In genomic region chr3:155334897-155335883, GRCh38 we compare ENCODE assay signal across 1 cellular context.
TF ChIP-seq lines count a peak whose summit lies in the region.

No MANE protein-coding gene starts in this region.

TF ChIP-seq in K562, 482 proteins besides CTCF, POLR2A, EP300 and RAD21 (continued from another document and continues in another):
- TF ChIP-seq DEAF1 (CRISPR knock-in tag; IDR thresholded peaks at IDR 0.05), result 0 out of 2 replicates have a peak, but pooled peaks have one; percentile 8
- peak; percentile 95 for TF ChIP-seq MGA (IDR thresholded peaks at IDR 0.05)
- TF ChIP-seq BACH1 (tag; IDR thresholded peaks at IDR 0.05), result peak; percentile 47; the same call in 1 of the 2 replicates
- TF ChIP-seq ZKSCAN8 (CRISPR knock-in tag; IDR thresholded peaks at IDR 0.05), result peak; percentile 22; the same call in 1 of the 2 replicates
- no peak for TF ChIP-seq TFAP4 (CRISPR knock-in tag; IDR thresholded peaks at IDR 0.05; ENCODE audit: borderline replicate concordance)
- no peak for TF ChIP-seq CREBBP (IDR thresholded peaks at IDR 0.05; ENCODE audit: low read depth, low read length)
- TF ChIP-seq AFF1 (IDR thresholded peaks at IDR 0.05; ENCODE audit: low read depth in 1 of 2, partially characterized antibody in 2 of 2), result peak; percentile 26 to 42
- no peak for TF ChIP-seq ZNF449 (CRISPR knock-in tag; IDR thresholded peaks at IDR 0.05)
- TF ChIP-seq ZNF175 (CRISPR knock-in tag; IDR thresholded peaks at IDR 0.05; ENCODE audit: low read depth), result peak; percentile 73; the same call in 1 of the 2 replicates
- TF ChIP-seq TAF7 (tag; IDR thresholded peaks at IDR 0.05), result no peak
- TF ChIP-seq CREB1 (IDR thresholded peaks at IDR 0.05), result 0 out of 2 replicates have a peak, but pooled peaks have one; percentile 15
- TF ChIP-seq CREB1 (CRISPR knock-in tag; IDR thresholded peaks at IDR 0.05), result no peak; the same call in 1 of the 2 replicates
- TF ChIP-seq SLC30A9 (CRISPR knock-in tag; IDR thresholded peaks at IDR 0.05), result no peak
- peak; percentile 52; the same call in 1 of the 2 replicates for TF ChIP-seq GATA2 (CRISPR knock-in tag; IDR thresholded peaks at IDR 0.05)
- peak; percentile 45; the same call in 1 of the 2 replicates for TF ChIP-seq CREB3L1 (IDR thresholded peaks at IDR 0.05; ENCODE audit: borderline replicate concordance, low read depth)
- TF ChIP-seq BHLHE40 (IDR thresholded peaks at IDR 0.05; ENCODE audit: low read length), result peak; percentile 67
- peak; percentile 81 for TF ChIP-seq GATAD2A (IDR thresholded peaks at IDR 0.05)
- TF ChIP-seq U2AF1 (optimal IDR thresholded peaks at IDR 0.05; ENCODE audit: low read depth, low read length), result no peak
- no peak for TF ChIP-seq ATF3 (IDR thresholded peaks at IDR 0.05)
- no peak for TF ChIP-seq ATF3 (CRISPR knock-in tag; conservative IDR thresholded peaks at IDR 0.05)
- TF ChIP-seq ZNF75A (CRISPR knock-in tag; IDR thresholded peaks at IDR 0.05), result no peak
- peak; percentile 65 for TF ChIP-seq MEIS2 (IDR thresholded peaks at IDR 0.05; ENCODE audit: partially characterized antibody)
- no peak for TF ChIP-seq PCBP2 (IDR thresholded peaks at IDR 0.05; ENCODE audit: low read depth, low read length, poor library complexity, severe bottlenecking)
- no peak for TF ChIP-seq WHSC1 (IDR thresholded peaks at IDR 0.05; ENCODE audit: low read length)
- no peak for TF ChIP-seq PTBP1 (IDR thresholded peaks at IDR 0.05; ENCODE audit: low read depth, low read length)
- peak; percentile 88 for TF ChIP-seq NFIC (IDR thresholded peaks at IDR 0.05)
- TF ChIP-seq NKRF (IDR thresholded peaks at IDR 0.05; ENCODE audit: borderline replicate concordance), result no peak
- TF ChIP-seq ZNF764 (CRISPR knock-in tag; IDR thresholded peaks at IDR 0.05; ENCODE audit: low read depth), result no peak
- peak; percentile 88 for TF ChIP-seq ZNF316 (IDR thresholded peaks at IDR 0.05)
- TF ChIP-seq NCOA2 (IDR thresholded peaks at IDR 0.05; ENCODE audit: partially characterized antibody in 2 of 2), result peak in 1 of 2 experiments; percentile 44
- TF ChIP-seq SOX6 (IDR thresholded peaks at IDR 0.05), result peak; percentile 84
- TF ChIP-seq SAFB2 (IDR thresholded peaks at IDR 0.05; ENCODE audit: borderline replicate concordance, low read depth, low read length, severe bottlenecking), result no peak
- no peak for TF ChIP-seq TGIF2 (CRISPR knock-in tag; IDR thresholded peaks at IDR 0.05)
